7 cellular contexts compared by ENCODE assay signal in the genomic region with DNA sequence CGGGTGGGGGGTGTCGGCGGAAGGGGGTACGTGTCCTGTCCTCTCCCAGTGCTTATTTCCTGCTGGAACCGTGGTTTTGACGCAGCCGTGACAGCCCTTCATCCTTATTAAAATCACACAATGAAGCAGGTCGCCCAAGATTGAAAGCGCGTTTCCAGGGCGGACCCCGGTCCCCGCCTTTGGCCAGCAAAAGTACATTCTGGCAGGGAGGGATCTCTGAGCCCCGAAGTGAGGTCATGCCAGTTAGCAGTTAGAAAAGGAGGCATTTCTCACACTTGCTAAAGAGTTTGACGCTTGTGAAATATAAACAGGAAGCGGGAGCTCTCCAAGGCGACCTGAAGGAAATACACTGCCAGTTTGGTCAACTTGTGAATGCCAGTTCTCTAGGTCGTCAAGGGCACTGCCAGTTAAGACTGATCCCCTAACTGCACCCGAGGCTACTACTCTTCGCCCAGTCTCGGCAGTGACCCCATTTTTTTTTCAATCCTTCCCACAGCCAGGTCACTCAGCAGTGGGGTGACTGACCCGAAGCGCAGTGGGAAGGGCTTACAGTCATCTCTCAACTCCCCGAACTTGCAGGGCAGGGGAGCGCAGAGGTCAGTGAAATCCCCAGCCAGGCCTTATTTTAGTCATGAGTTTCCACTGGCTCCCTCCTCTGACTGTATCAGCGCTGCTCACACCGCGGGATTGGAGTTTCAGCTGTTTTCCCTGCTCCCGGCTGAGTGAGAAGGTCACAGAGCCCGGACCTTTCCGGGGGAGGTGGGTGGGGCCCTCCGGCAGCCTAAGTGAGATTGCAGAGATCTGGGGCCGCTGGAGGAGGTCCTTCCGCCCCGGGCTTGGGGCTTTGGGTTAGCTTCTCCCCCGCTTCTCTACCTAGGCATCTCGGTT. TPM values are rescaled to one million over a fixed set of nuclear protein-coding genes. Genes with fewer than 3 reads are reported as not detected.
DNase-seq lines count a peak whose midpoint lies in the region; ATAC-seq and TF ChIP-seq lines count a peak whose summit lies in the region.

No MANE protein-coding gene starts in this region.

- H3K4me1 ChIP-seq in OCI-LY3 (ENCODE audit: low read length) (peaks cover 36% of the 10 kb centered on the region), subcutaneous abdominal adipose tissue (ENCODE audit: control insufficient read depth in 5 of 5, insufficient read depth in 5 of 5, low read length in 5 of 5) (peaks cover 12 to 51% (median 43%) of the 10 kb centered on the region in 5 donors)

- peak overlapping the region; percentile 65 for H3K9ac ChIP-seq in OCI-LY3 (ENCODE audit: low read length)
- peak overlapping the region; percentile 79 to 98 (median 95) for H3K9ac ChIP-seq in subcutaneous abdominal adipose tissue (ENCODE audit: low read length in 5 of 5)

- no peaks in the 10 kb centered on the region for H3K27me3 Mint-ChIP-seq in activated T-helper 17 cell treated with anti-CD3 and anti-CD28 coated beads, Interleukin-2, amount 50 U/mL, for 72 hours
- H3K27me3 Mint-ChIP-seq in natural killer cell (ENCODE audit: low read depth in 2 of 2), result no peaks in the 10 kb centered on the region

- peak overlapping the region; percentile 89 for H3K4me3 Mint-ChIP-seq in activated T-helper 17 cell treated with anti-CD3 and anti-CD28 coated beads, Interleukin-2, amount 50 U/mL, for 72 hours
- peak overlapping the region; percentile 99 for H3K4me3 Mint-ChIP-seq in natural killer cell

- TF ChIP-seq CTCF in OCI-LY3 (IDR thresholded peaks at IDR 0.05; ENCODE audit: low read depth, low read length) (no peak), fibroblast of mammary gland (conservative IDR thresholded peaks at IDR 0.05; ENCODE audit: control insufficient read depth, insufficient read depth, low read depth, low read length) (no peak), natural killer cell (IDR thresholded peaks at IDR 0.05) (no peak)

- intact Hi-C loops in natural killer cell (cut with micrococcal nuclease), result loop anchor here (1.0 to 10.0 kb wide), 11 partner anchors 25 to 472 kb away; a partner anchor contains a TSS

- H3K36me3 ChIP-seq in OCI-LY3 (replicated peaks; ENCODE audit: low read depth, low read length) (peaks cover 22% of the 10 kb centered on the region), subcutaneous abdominal adipose tissue (ENCODE audit: control insufficient read depth in 5 of 5, insufficient read depth in 5 of 5, low read length in 5 of 5) (peaks cover 0 to 10% (median 2%) of the 10 kb centered on the region in 5 donors)

- DNase-seq in fibroblast of mammary gland (ENCODE audit: low read depth) (peak; percentile 95), natural killer cell (peak; percentile 76)

- ATAC-seq in GM18861 (IDR thresholded peaks at IDR 0.05; ENCODE audit: unreplicated experiment) (peak; percentile 33), HG02938 (IDR thresholded peaks at IDR 0.05; ENCODE audit: unreplicated experiment) (peak; percentile 39), natural killer cell (peak; percentile 23 to 52 (median 45))
- peak; percentile 54 for ATAC-seq in activated T-helper 17 cell treated with anti-CD3 and anti-CD28 coated beads, Interleukin-2, amount 50 U/mL, for 72 hours (replicated peaks)

- H3K27ac ChIP-seq in OCI-LY3 (ENCODE audit: low read length), result peak overlapping the region; percentile 75
- peak overlapping the region; percentile 100 for H3K27ac ChIP-seq in subcutaneous abdominal adipose tissue (ENCODE audit: low read depth, low read length)

- H3K36me3 Mint-ChIP-seq in activated T-helper 17 cell treated with anti-CD3 and anti-CD28 coated beads, Interleukin-2, amount 50 U/mL, for 72 hours (ENCODE audit: low read depth), result peaks cover 52% of the 10 kb centered on the region
- peaks cover 23% of the 10 kb centered on the region for H3K36me3 Mint-ChIP-seq in natural killer cell

- peaks cover 18% of the 10 kb centered on the region for H3K4me1 Mint-ChIP-seq in activated T-helper 17 cell treated with anti-CD3 and anti-CD28 coated beads, Interleukin-2, amount 50 U/mL, for 72 hours
- H3K4me1 Mint-ChIP-seq in natural killer cell, result peaks cover 50 to 55% of the 10 kb centered on the region in 2 donors

- H3K4me3 ChIP-seq in OCI-LY3 (ENCODE audit: low read length), result peak overlapping the region; percentile 79
- peak overlapping the region; percentile 56 for H3K4me3 ChIP-seq in fibroblast of mammary gland (ENCODE audit: control insufficient read depth, low read depth, low read length)
- H3K4me3 ChIP-seq in subcutaneous abdominal adipose tissue (ENCODE audit: low read depth in 1 of 5, low read length in 5 of 5), result peak overlapping the region; percentile 69 to 78 (median 72)

- H3K4me2 ChIP-seq in OCI-LY3 (ENCODE audit: low read length), result peak overlapping the region; percentile 99

- H2AFZ ChIP-seq in OCI-LY3 (ENCODE audit: low read depth, low read length), result peak overlapping the region; percentile 13; the same call in 1 of the 2 replicates

- peaks cover 5% of the 10 kb centered on the region; the same call in 1 of the 2 replicates for H4K20me1 ChIP-seq in OCI-LY3 (ENCODE audit: insufficient read depth, low read length)

- H3K9me3 Mint-ChIP-seq in activated T-helper 17 cell treated with anti-CD3 and anti-CD28 coated beads, Interleukin-2, amount 50 U/mL, for 72 hours, result no peaks in the 10 kb centered on the region
- no peaks in the 10 kb centered on the region for H3K9me3 Mint-ChIP-seq in natural killer cell

- H3K27me3 ChIP-seq in OCI-LY3 (ENCODE audit: low read depth, low read length), result peaks cover 57% of the 10 kb centered on the region
- no peaks in the 10 kb centered on the region for H3K27me3 ChIP-seq in subcutaneous abdominal adipose tissue (ENCODE audit: control insufficient read depth in 5 of 5, insufficient read depth in 4 of 5, low read length in 5 of 5)

- H3K9me3 ChIP-seq in OCI-LY3 (ENCODE audit: insufficient read depth, low read length) (no peaks in the 10 kb centered on the region), subcutaneous abdominal adipose tissue (ENCODE audit: control insufficient read depth in 5 of 5, low read length in 5 of 5) (no peaks in the 10 kb centered on the region)

- H3K27ac Mint-ChIP-seq in activated T-helper 17 cell treated with anti-CD3 and anti-CD28 coated beads, Interleukin-2, amount 50 U/mL, for 72 hours, result peak overlapping the region; percentile 100
- H3K27ac Mint-ChIP-seq in natural killer cell, result peak overlapping the region; percentile 98 to 100

- H3K79me2 ChIP-seq in OCI-LY3 (ENCODE audit: low read length), result peaks cover 4% of the 10 kb centered on the region; the same call in 1 of the 2 replicates

RNA-seq across cellular contexts. Expression of a gene that starts 2.0 kb away (rescaled TPM):
- 100 to 1,000 TPM; 217 to 527 TPM for total RNA-seq in activated T-helper 17 cell treated with anti-CD3 and anti-CD28 coated beads, Interleukin-2, amount 50 U/mL, for 72 hours
- 100 to 1,000 TPM; 512 to 725 (median 719) TPM for total RNA-seq in natural killer cell

Comparison
In these comparisons a context has a peak if more than half of its experiments do, and no peak if none do; other contexts are left out.
1. Peak in every context shown above with its lines: DNase-seq, ATAC-seq, H3K4me3 ChIP-seq and H3K27ac ChIP-seq.